In genomic region chr5:62083247-62083646, GRCh38 we compare ENCODE assay signal across 3 cellular contexts.
TF ChIP-seq lines count a peak whose summit lies in the region.

No MANE protein-coding gene starts in this region.

TF ChIP-seq in SK-N-SH, 30 proteins besides CTCF, POLR2A, EP300 and RAD21:
- TF ChIP-seq SIN3A (IDR thresholded peaks at IDR 0.05; ENCODE audit: borderline replicate concordance, low read depth, low read length) (no peak), RFX5 (IDR thresholded peaks at IDR 0.05; ENCODE audit: low read length) (no peak), SMC3 (IDR thresholded peaks at IDR 0.05; ENCODE audit: low read depth, low read length) (no peak), FOSL2 (IDR thresholded peaks at IDR 0.05; ENCODE audit: borderline replicate concordance, low read depth) (no peak), GABPA (IDR thresholded peaks at IDR 0.05; ENCODE audit: low read depth) (no peak), IRF3 (IDR thresholded peaks at IDR 0.05; ENCODE audit: low read depth, low read length) (no peak), GATA2 (CRISPR knock-in tag; IDR thresholded peaks at IDR 0.05) (no peak), PBX3 (IDR thresholded peaks at IDR 0.05) (no peak), TAF1 (IDR thresholded peaks at IDR 0.05; ENCODE audit: borderline replicate concordance, low read depth, low read length) (no peak), MXI1 (IDR thresholded peaks at IDR 0.05; ENCODE audit: low read depth, low read length) (no peak), RCOR1 (IDR thresholded peaks at IDR 0.05; ENCODE audit: low read length) (no peak), POLR2AphosphoS5 (IDR thresholded peaks at IDR 0.05; ENCODE audit: low read depth, low read length) (no peak), YY1 (IDR thresholded peaks at IDR 0.05; ENCODE audit: low read depth) (no peak), JUND (IDR thresholded peaks at IDR 0.05) (no peak)

TF ChIP-seq in SK-N-SH treated with all-trans-retinoic acid at 6 μM for 48 hours, 23 proteins besides CTCF, POLR2A, EP300 and RAD21:
- TF ChIP-seq ZC3H10 (CRISPR knock-in tag; IDR thresholded peaks at IDR 0.05) (no peak), ZNF8 (CRISPR knock-in tag; IDR thresholded peaks at IDR 0.05) (no peak), ZFP30 (CRISPR knock-in tag; IDR thresholded peaks at IDR 0.05) (no peak), ISL1 (CRISPR knock-in tag; IDR thresholded peaks at IDR 0.05) (no peak), CSDC2 (CRISPR knock-in tag; IDR thresholded peaks at IDR 0.05) (no peak), TOX (CRISPR knock-in tag; IDR thresholded peaks at IDR 0.05; ENCODE audit: borderline replicate concordance) (no peak), CREB5 (CRISPR knock-in tag; IDR thresholded peaks at IDR 0.05; ENCODE audit: low read depth) (no peak), TSHZ2 (CRISPR knock-in tag; IDR thresholded peaks at IDR 0.05) (no peak), ARNTL (CRISPR knock-in tag; IDR thresholded peaks at IDR 0.05; ENCODE audit: borderline replicate concordance, low read depth) (no peak), ZNF70 (CRISPR knock-in tag; IDR thresholded peaks at IDR 0.05) (no peak), BACH2 (CRISPR knock-in tag; IDR thresholded peaks at IDR 0.05; ENCODE audit: borderline replicate concordance) (no peak), CSRNP3 (CRISPR knock-in tag; IDR thresholded peaks at IDR 0.05) (no peak), GLIS3 (CRISPR knock-in tag; IDR thresholded peaks at IDR 0.05) (no peak), RARB (CRISPR knock-in tag; IDR thresholded peaks at IDR 0.05) (no peak), PPARA (CRISPR knock-in tag; IDR thresholded peaks at IDR 0.05; ENCODE audit: borderline replicate concordance) (no peak), ZFP3 (CRISPR knock-in tag; IDR thresholded peaks at IDR 0.05) (no peak), ESRRG (CRISPR knock-in tag; IDR thresholded peaks at IDR 0.05) (no peak)
TF ChIP-seq in SK-N-SH treated with all-trans-retinoic acid at 6 μM for 48 hours: peak in this region for 0.

TF ChIP-seq in H1, 55 proteins besides CTCF, POLR2A, EP300 and RAD21:
- TF ChIP-seq ATF3 (IDR thresholded peaks at IDR 0.05; ENCODE audit: insufficient read depth, low read depth, low read length) (no peak), MAFK (IDR thresholded peaks at IDR 0.05; ENCODE audit: low read depth, low read length) (no peak), ASH2L (IDR thresholded peaks at IDR 0.05; ENCODE audit: low read length) (no peak), RXRA (IDR thresholded peaks at IDR 0.05; ENCODE audit: insufficient read depth, low read depth, low read length) (no peak), CHD1 (IDR thresholded peaks at IDR 0.05; ENCODE audit: low read depth, low read length) (no peak), BRCA1 (IDR thresholded peaks at IDR 0.05; ENCODE audit: low read depth, low read length) (no peak), KDM5A (IDR thresholded peaks at IDR 0.05; ENCODE audit: low read length) (no peak), ZNF274 (IDR thresholded peaks at IDR 0.05; ENCODE audit: borderline replicate concordance, extremely low read depth, low read length) (no peak), POLR2AphosphoS5 (IDR thresholded peaks at IDR 0.05; ENCODE audit: low read depth, low read length) (no peak), CBX5 (IDR thresholded peaks at IDR 0.05; ENCODE audit: low read depth, low read length) (no peak), SRF (IDR thresholded peaks at IDR 0.05; ENCODE audit: low read depth, low read length) (no peak), CREB1 (IDR thresholded peaks at IDR 0.05) (no peak), SP1 (IDR thresholded peaks at IDR 0.05; ENCODE audit: low read depth, low read length) (no peak), SP4 (IDR thresholded peaks at IDR 0.05; ENCODE audit: low read length) (no peak), SIRT6 (IDR thresholded peaks at IDR 0.05; ENCODE audit: low read length) (no peak), TBP (IDR thresholded peaks at IDR 0.05; ENCODE audit: low read depth, low read length) (no peak), RBBP5 (IDR thresholded peaks at IDR 0.05; ENCODE audit: borderline replicate concordance, low read depth, low read length) (no peak), CEBPB (IDR thresholded peaks at IDR 0.05; ENCODE audit: low read depth, low read length) (no peak), GTF2F1 (IDR thresholded peaks at IDR 0.05; ENCODE audit: borderline replicate concordance, low read depth, low read length) (no peak)
TF ChIP-seq in H1: peak in this region for 0.
